ENCODE assay signal across 1 cellular context in genomic region chr16:87570938-87571867, GRCh38.
TF ChIP-seq lines count a peak whose summit lies in the region.

No MANE protein-coding gene starts in this region.

TF ChIP-seq in H1, 55 proteins besides CTCF, POLR2A, EP300 and RAD21 (continued from another document):
- TF ChIP-seq YY1 (IDR thresholded peaks at IDR 0.05; ENCODE audit: low read depth, low read length), result 0 out of 2 replicates have a peak, but pooled peaks have one; percentile 19
- TF ChIP-seq NRF1 (IDR thresholded peaks at IDR 0.05; ENCODE audit: low read depth, low read length), result no peak
